Comparison of ENCODE assay signal across 18 cellular contexts in the genomic region with DNA sequence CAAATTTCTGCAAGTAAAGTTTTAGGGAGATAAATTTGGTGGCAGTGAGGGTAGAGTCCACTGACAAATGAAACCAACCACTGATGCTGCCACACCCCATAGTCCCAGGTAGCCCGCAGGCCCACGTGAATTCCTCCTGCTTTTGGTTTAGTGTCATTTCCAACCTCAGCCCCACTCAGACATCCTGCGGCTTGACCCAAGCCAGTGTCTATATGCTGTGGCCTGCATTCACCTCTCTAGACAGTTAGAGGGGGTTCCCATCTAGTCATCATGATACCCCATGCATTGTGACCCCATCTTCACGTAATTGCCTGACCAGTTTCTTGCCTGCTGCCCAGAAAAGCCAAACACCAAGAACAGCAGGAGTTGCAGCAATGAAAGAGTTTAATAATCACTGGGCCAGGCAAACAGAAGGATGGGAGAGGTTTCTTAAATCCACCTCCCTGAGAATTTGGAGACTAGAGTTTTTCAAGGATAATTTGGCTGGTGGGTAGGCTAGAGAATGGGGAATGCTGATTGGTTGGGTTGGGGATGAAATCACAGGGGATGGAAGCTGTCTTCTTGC.
DNase-seq lines count a peak whose midpoint lies in the region; ATAC-seq and TF ChIP-seq lines count a peak whose summit lies in the region.
"Had no signal": no experiment of that assay in that cellular context is flagged by ENCODE, and none has a peak within 500 bp of the region (broad histone marks: within the 10 kb centered on the region; RNA-seq: fewer than 3 reads in every experiment).

No MANE protein-coding gene starts in this region.

- H3K4me1 ChIP-seq in SK-N-SH (ENCODE audit: control insufficient read depth in 1 of 2, insufficient read depth in 2 of 2, low read depth in 1 of 2, low read length in 1 of 2) (peaks cover 0 to 14% of the 10 kb centered on the region in 2 experiments; a peak in 1 of 4 replicates), esophagus muscularis mucosa (no peaks in the 10 kb centered on the region)
- H3K4me1 ChIP-seq: A549 had no signal

- H3K79me2 ChIP-seq in SK-N-SH (ENCODE audit: insufficient read depth) = no peaks in the 10 kb centered on the region

- no peaks in the 10 kb centered on the region for H3K36me3 ChIP-seq in SK-N-SH (replicated peaks in 1 of 2; ENCODE audit: control insufficient read depth in 1 of 2, insufficient read depth in 2 of 2, low read length in 1 of 2)
- no peaks in the 10 kb centered on the region for H3K36me3 ChIP-seq in esophagus muscularis mucosa

- H3K9me3 Mint-ChIP-seq in activated T-helper 17 cell treated with anti-CD3 and anti-CD28 coated beads, Interleukin-2, amount 50 U/mL, for 72 hours = peaks cover 14% of the 10 kb centered on the region

- ATAC-seq in SK-N-SH treated with all-trans-retinoic acid at 6 μM for 48 hours = no peak
- ATAC-seq in HG02885 (IDR thresholded peaks at IDR 0.05; ENCODE audit: poor library complexity, unreplicated experiment) = peak; percentile 53
- ATAC-seq in activated T-helper 17 cell treated with anti-CD3 and anti-CD28 coated beads, Interleukin-2, amount 50 U/mL, for 72 hours (replicated peaks) = peak; percentile 73
- no peak for ATAC-seq in GM18907 (IDR thresholded peaks at IDR 0.05; ENCODE audit: unreplicated experiment)
- ATAC-seq in GM21529 (IDR thresholded peaks at IDR 0.05; ENCODE audit: unreplicated experiment) = no peak
- ATAC-seq: A549 had no signal

- H3K4me2 ChIP-seq in SK-N-SH = no peak overlapping the region
- H3K4me2 ChIP-seq: A549, KMS-11 had no signal

- CTCF ChIA-PET in SK-N-SH (lab: Yijun Ruan, JAX) = interaction anchor here (3.6 kb wide), 1 partner anchor 29 kb away, joined by 12 read pairs; no protein-coding TSS in a partner anchor

- no peaks in the 10 kb centered on the region for H3K36me3 Mint-ChIP-seq in activated T-helper 17 cell treated with anti-CD3 and anti-CD28 coated beads, Interleukin-2, amount 50 U/mL, for 72 hours (ENCODE audit: low read depth)

- TF ChIP-seq CTCF in SK-N-SH (IDR thresholded peaks at IDR 0.05) (no peak), esophagus muscularis mucosa (IDR thresholded peaks at IDR 0.05) (no peak)

- DNase-seq in SK-N-SH = peak; percentile 2
- peak; percentile 14 for DNase-seq in esophagus muscularis mucosa (ENCODE audit: extremely low spot score)
- DNase-seq in dermis blood vessel endothelial cell = no peak
- DNase-seq: AML-193; CD4-positive, alpha-beta T cell; DMS153; DMS79; GDM1; GOT3 had no signal

- H2AFZ ChIP-seq in SK-N-SH (ENCODE audit: low read depth) = no peak overlapping the region

- H3K27me3 ChIP-seq in SK-N-SH (ENCODE audit: insufficient read depth) (no peaks in the 10 kb centered on the region), esophagus muscularis mucosa (no peaks in the 10 kb centered on the region)

- no peak for TF ChIP-seq POLR2A in esophagus muscularis mucosa (IDR thresholded peaks at IDR 0.05; ENCODE audit: low read depth)

- POLR2A ChIA-PET in SK-N-SH (lab: Yijun Ruan, JAX) = no interaction called here

- no peaks in the 10 kb centered on the region for H3K9me3 ChIP-seq in SK-N-SH
- H3K9me3 ChIP-seq in esophagus muscularis mucosa = peaks cover 0 to 23% (median 14%) of the 10 kb centered on the region in 4 donors

- H4K20me1 ChIP-seq in SK-N-SH (ENCODE audit: insufficient read depth) = no peaks in the 10 kb centered on the region

- H3K27ac ChIP-seq in SK-N-SH (ENCODE audit: low read depth in 2 of 2, low read length in 1 of 2) (no peak overlapping the region), esophagus muscularis mucosa (replicated peaks in 1 of 4) (no peak overlapping the region)
- H3K27ac ChIP-seq: 22Rv1, A549, C4-2B, KMS-11 had no signal

- 79% methylated on average over 4 of the region's 4 CpGs for WGBS in SK-N-SH (ENCODE audit: low lambda C conversion rate)
- WGBS in esophagus muscularis mucosa = 96% methylated on average over 4 of the region's 4 CpGs

- TF ChIP-seq RAD21 in SK-N-SH (IDR thresholded peaks at IDR 0.05; ENCODE audit: low read length) = no peak

- H3K27ac Mint-ChIP-seq in activated T-helper 17 cell treated with anti-CD3 and anti-CD28 coated beads, Interleukin-2, amount 50 U/mL, for 72 hours = no peak overlapping the region
- H3K27ac Mint-ChIP-seq: CD4-positive, alpha-beta T cell had no signal

- H3K4me3 Mint-ChIP-seq in activated T-helper 17 cell treated with anti-CD3 and anti-CD28 coated beads, Interleukin-2, amount 50 U/mL, for 72 hours = no peak overlapping the region
- H3K4me3 Mint-ChIP-seq: CD4-positive, alpha-beta T cell had no signal

- intact Hi-C loops in esophagus muscularis mucosa (cut with DNase I) = no loop called here

- no peak overlapping the region for H3K9ac ChIP-seq in SK-N-SH
- H3K9ac ChIP-seq: KMS-11 had no signal

- H3K4me3 ChIP-seq in SK-N-SH (ENCODE audit: low read depth in 2 of 2, low read length in 1 of 2) (no peak overlapping the region), esophagus muscularis mucosa (no peak overlapping the region)
- H3K4me3 ChIP-seq: A549 had no signal

- H3K4me1 Mint-ChIP-seq in activated T-helper 17 cell treated with anti-CD3 and anti-CD28 coated beads, Interleukin-2, amount 50 U/mL, for 72 hours = peaks cover 18% of the 10 kb centered on the region

- TF ChIP-seq EP300 in SK-N-SH (IDR thresholded peaks at IDR 0.05; ENCODE audit: borderline replicate concordance in 1 of 2, low read depth in 1 of 2, low read length in 1 of 2) = no peak
- TF ChIP-seq EP300 in esophagus muscularis mucosa (IDR thresholded peaks at IDR 0.05) = no peak

- H3F3A ChIP-seq in SK-N-SH (replicated peaks; ENCODE audit: insufficient read depth) = no peaks in the 10 kb centered on the region

- no peaks in the 10 kb centered on the region for H3K27me3 Mint-ChIP-seq in activated T-helper 17 cell treated with anti-CD3 and anti-CD28 coated beads, Interleukin-2, amount 50 U/mL, for 72 hours
- H3K27me3 Mint-ChIP-seq: CD4-positive, alpha-beta T cell had no signal

- H3K9me2 ChIP-seq in SK-N-SH = no peaks in the 10 kb centered on the region

TF ChIP-seq in SK-N-SH, 30 proteins besides CTCF, POLR2A, EP300 and RAD21:
- TF ChIP-seq TCF12 (IDR thresholded peaks at IDR 0.05) (no peak), FOXM1 (IDR thresholded peaks at IDR 0.05; ENCODE audit: low read depth) (no peak), MEF2A (IDR thresholded peaks at IDR 0.05; ENCODE audit: borderline replicate concordance, low read depth) (no peak), GATA2 (CRISPR knock-in tag; IDR thresholded peaks at IDR 0.05) (no peak), GABPA (IDR thresholded peaks at IDR 0.05; ENCODE audit: low read depth) (no peak), RFX5 (IDR thresholded peaks at IDR 0.05; ENCODE audit: low read length) (no peak), SMC3 (IDR thresholded peaks at IDR 0.05; ENCODE audit: low read depth, low read length) (no peak), TAF1 (IDR thresholded peaks at IDR 0.05; ENCODE audit: borderline replicate concordance, low read depth, low read length) (no peak)
- TF ChIP-seq, protein P1, sequence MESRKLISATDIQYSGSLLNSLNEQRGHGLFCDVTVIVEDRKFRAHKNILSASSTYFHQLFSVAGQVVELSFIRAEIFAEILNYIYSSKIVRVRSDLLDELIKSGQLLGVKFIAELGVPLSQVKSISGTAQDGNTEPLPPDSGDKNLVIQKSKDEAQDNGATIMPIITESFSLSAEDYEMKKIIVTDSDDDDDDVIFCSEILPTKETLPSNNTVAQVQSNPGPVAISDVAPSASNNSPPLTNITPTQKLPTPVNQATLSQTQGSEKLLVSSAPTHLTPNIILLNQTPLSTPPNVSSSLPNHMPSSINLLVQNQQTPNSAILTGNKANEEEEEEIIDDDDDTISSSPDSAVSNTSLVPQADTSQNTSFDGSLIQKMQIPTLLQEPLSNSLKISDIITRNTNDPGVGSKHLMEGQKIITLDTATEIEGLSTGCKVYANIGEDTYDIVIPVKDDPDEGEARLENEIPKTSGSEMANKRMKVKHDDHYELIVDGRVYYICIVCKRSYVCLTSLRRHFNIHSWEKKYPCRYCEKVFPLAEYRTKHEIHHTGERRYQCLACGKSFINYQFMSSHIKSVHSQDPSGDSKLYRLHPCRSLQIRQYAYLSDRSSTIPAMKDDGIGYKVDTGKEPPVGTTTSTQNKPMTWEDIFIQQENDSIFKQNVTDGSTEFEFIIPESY (IDR thresholded peaks at IDR 0.05; ENCODE audit: borderline replicate concordance, low read depth) = no peak

TF ChIP-seq in SK-N-SH treated with all-trans-retinoic acid at 6 μM for 48 hours, 23 proteins besides CTCF, POLR2A, EP300 and RAD21:
- TF ChIP-seq GLIS3 (CRISPR knock-in tag; IDR thresholded peaks at IDR 0.05) (no peak), ZNF8 (CRISPR knock-in tag; IDR thresholded peaks at IDR 0.05) (no peak), ISL1 (CRISPR knock-in tag; IDR thresholded peaks at IDR 0.05) (no peak), CSDC2 (CRISPR knock-in tag; IDR thresholded peaks at IDR 0.05) (no peak), ZNF70 (CRISPR knock-in tag; IDR thresholded peaks at IDR 0.05) (no peak), ZFP3 (CRISPR knock-in tag; IDR thresholded peaks at IDR 0.05) (no peak)
- TF ChIP-seq, protein P2, sequence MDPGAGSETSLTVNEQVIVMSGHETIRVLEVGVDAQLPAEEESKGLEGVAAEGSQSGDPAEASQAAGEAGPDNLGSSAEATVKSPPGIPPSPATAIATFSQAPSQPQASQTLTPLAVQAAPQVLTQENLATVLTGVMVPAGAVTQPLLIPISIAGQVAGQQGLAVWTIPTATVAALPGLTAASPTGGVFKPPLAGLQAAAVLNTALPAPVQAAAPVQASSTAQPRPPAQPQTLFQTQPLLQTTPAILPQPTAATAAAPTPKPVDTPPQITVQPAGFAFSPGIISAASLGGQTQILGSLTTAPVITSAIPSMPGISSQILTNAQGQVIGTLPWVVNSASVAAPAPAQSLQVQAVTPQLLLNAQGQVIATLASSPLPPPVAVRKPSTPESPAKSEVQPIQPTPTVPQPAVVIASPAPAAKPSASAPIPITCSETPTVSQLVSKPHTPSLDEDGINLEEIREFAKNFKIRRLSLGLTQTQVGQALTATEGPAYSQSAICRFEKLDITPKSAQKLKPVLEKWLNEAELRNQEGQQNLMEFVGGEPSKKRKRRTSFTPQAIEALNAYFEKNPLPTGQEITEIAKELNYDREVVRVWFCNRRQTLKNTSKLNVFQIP (CRISPR knock-in tag; IDR thresholded peaks at IDR 0.05; ENCODE audit: borderline replicate concordance, low read depth) = no peak
TF ChIP-seq in SK-N-SH treated with all-trans-retinoic acid at 6 μM for 48 hours: peak in this region for 0.

Comparison
In these comparisons a context has a peak if more than half of its experiments do, and no peak if none do; other contexts are left out.
1. ATAC-seq: peak in HG02885 (single experiment) and activated T-helper 17 cell treated with anti-CD3 and anti-CD28 coated beads, Interleukin-2, amount 50 U/mL, for 72 hours (single experiment); none in SK-N-SH treated with all-trans-retinoic acid at 6 μM for 48 hours (single experiment), GM18907 (single experiment) and GM21529 (single experiment).